ENCODE assay signal across 8 cellular contexts in the genomic region with DNA sequence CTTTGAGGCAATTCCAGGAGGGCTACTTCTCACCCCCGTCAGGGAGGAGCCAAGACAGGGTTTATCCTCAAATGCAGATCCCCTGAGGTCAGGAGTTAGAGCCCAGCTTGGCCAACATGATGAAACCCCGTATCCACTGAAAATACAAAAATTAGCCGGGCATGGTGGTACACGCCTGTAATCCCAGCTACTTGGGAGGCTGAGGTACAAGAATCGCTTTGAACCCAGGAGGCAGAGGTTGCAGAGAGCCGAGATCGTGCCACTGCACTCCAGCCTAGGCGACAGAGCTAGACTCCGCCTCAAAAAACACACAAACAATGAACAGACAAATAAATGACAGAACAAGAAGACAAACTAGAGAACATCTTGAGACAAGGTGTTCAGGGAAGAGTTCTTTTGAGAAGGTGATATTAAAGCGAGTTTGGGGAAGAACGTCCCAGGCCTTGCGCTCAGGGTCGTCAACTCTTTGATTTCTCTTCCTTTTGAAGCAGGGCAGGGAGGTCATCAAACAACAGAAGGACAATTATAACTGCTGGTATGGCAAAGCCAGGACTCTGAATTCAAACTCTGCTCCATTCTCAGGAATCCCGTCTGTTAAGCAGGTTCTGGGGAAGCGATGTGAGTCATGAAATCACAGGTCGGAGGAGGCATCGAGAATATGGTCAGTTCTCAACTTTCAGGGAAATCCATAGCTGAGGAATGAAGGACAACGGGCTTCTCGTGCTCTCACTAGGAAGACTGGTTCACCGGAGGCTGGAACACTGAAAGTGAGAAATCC. TPM values are rescaled to one million over a fixed set of nuclear protein-coding genes. Genes with fewer than 3 reads are reported as not detected.
DNase-seq lines count a peak whose midpoint lies in the region; ATAC-seq and TF ChIP-seq lines count a peak whose summit lies in the region.

No MANE protein-coding gene starts in this region.

- WGBS in lung, 2 donors: 41 to 44% methylated on average over 20 of the region's 20 CpGs

- H3K9me3 ChIP-seq in BE2C: no peaks in the 10 kb centered on the region
- no peaks in the 10 kb centered on the region for H3K9me3 ChIP-seq in lung (ENCODE audit: control insufficient read depth in 2 of 2, insufficient read depth in 1 of 2, low read length in 1 of 2)

- TF ChIP-seq CTCF in BE2C (IDR thresholded peaks at IDR 0.05; ENCODE audit: low read depth, low read length) (no peak), brain microvascular endothelial cell (IDR thresholded peaks at IDR 0.05; ENCODE audit: low read depth, low read length, missing control alignments) (no peak), lung (IDR thresholded peaks at IDR 0.05; ENCODE audit: control extremely low read depth, extremely low read depth) (no peak)

- in situ Hi-C loops in brain microvascular endothelial cell (cut with HindIII; ENCODE audit: low pct_ligation_motif_present, low sequenced_read_pairs): no loop called here

- H3K27ac ChIP-seq in brain microvascular endothelial cell: peak overlapping the region; percentile 52
- peak overlapping the region; percentile 73 to 87 for H3K27ac ChIP-seq in lung (ENCODE audit: low read depth in 1 of 2, low read length in 1 of 2)

- DNase-seq in BE2C (no peak), HuH-7.5 (ENCODE audit: low spot score) (peak; percentile 36), brain microvascular endothelial cell (no peak), lung (ENCODE audit: low spot score) (no peak), NCI-H446 treated with DMSO at 0.1 percent for 48 hours (lab: John Stamatoyannopoulos, UW) (no peak), glomerular visceral epithelial cell (ENCODE audit: extremely low spot score) (no peak), cerebellar cortex (ENCODE audit: low spot score) (no peak)

- H3K4me1 ChIP-seq in BE2C: no peaks in the 10 kb centered on the region; the same call in 1 of the 2 replicates
- H3K4me1 ChIP-seq in lung (ENCODE audit: control insufficient read depth in 2 of 2, insufficient read depth in 2 of 2, low read length in 2 of 2): peaks cover 15 to 20% of the 10 kb centered on the region in 2 donors

- H3K27me3 ChIP-seq in BE2C (no peaks in the 10 kb centered on the region), brain microvascular endothelial cell (replicated peaks) (no peaks in the 10 kb centered on the region), lung (ENCODE audit: control insufficient read depth, insufficient read depth) (no peaks in the 10 kb centered on the region)

- H3K36me3 ChIP-seq in BE2C (no peaks in the 10 kb centered on the region), brain microvascular endothelial cell (replicated peaks) (no peaks in the 10 kb centered on the region), lung (ENCODE audit: control insufficient read depth in 2 of 2, insufficient read depth in 2 of 2, low read length in 2 of 2) (no peaks in the 10 kb centered on the region)

- H3K4me3 ChIP-seq in BE2C (ENCODE audit: low read depth, low read length) (peak overlapping the region; percentile 97), brain microvascular endothelial cell (ENCODE audit: low read depth, low read length) (peak overlapping the region; percentile 92), lung (peak overlapping the region; percentile 54)

- ATAC-seq in lung (ENCODE audit: insufficient read depth, low FRiP score) (no peak), GM19324 (IDR thresholded peaks at IDR 0.05; ENCODE audit: low FRiP score, unreplicated experiment) (no peak)

RNA-seq across cellular contexts. Expression of gene RALY, which starts 1.4 kb away (rescaled TPM):
- 150 TPM for polyA plus RNA-seq in BE2C (2012; ENCODE audit: insufficient read depth, insufficient read length, low read depth)
- 100 to 1,000 TPM; 135 to 143 TPM for total RNA-seq in lung
- polyA plus RNA-seq in lung: 100 to 1,000 TPM; 148 to 157 TPM
